Comparison of ENCODE assay signal across 8 cellular contexts in the genomic region with DNA sequence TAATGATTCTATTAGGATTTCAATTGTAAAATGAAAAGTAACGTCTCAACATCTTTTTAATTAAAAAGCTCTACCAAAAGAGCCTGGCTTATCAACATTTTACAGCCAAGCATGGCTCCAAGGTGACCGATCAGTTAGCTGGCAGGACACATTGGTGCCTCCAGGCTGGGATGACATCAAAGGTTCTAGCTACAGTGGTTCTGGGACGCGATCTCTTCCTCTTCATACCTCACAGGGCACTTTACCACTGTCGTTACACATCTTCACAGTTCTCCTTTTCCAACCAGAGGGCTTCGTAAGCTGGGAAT. TPM values are rescaled to one million over a fixed set of nuclear protein-coding genes. Genes with fewer than 3 reads are reported as not detected.
DNase-seq lines count a peak whose midpoint lies in the region; ATAC-seq and TF ChIP-seq lines count a peak whose summit lies in the region.

No MANE protein-coding gene starts in this region.

- no peaks in the 10 kb centered on the region for H3K9me3 ChIP-seq in A673 (ENCODE audit: low read depth, low read length, poor library complexity, severe bottlenecking)
- H3K9me3 ChIP-seq in stomach smooth muscle (ENCODE audit: control insufficient read depth in 2 of 2, low read length in 2 of 2), result no peaks in the 10 kb centered on the region

- CTCF ChIA-PET in A673 (lab: Charles Lee), result interaction anchor here (1.1 kb wide), 1 partner anchor 106 kb away, joined by 3 read pairs; no protein-coding TSS in a partner anchor

- peak overlapping the region; percentile 86 to 88 for H3K9ac ChIP-seq in stomach smooth muscle (ENCODE audit: low read length in 2 of 2)

- peak overlapping the region; percentile 75 for H3K27ac ChIP-seq in A673 (ENCODE audit: low read depth, low read length, poor library complexity, severe bottlenecking)
- H3K27ac ChIP-seq in stomach smooth muscle (ENCODE audit: low read length), result peak overlapping the region; percentile 75

- H3K36me3 ChIP-seq in A673 (ENCODE audit: insufficient read depth, low read length, poor library complexity, severe bottlenecking) (peaks cover 7% of the 10 kb centered on the region), stomach smooth muscle (ENCODE audit: control insufficient read depth in 2 of 2, insufficient read depth in 2 of 2, low read length in 2 of 2) (no peaks in the 10 kb centered on the region)

- DNase-seq in A673 (ENCODE audit: low spot score) (no peak), inferior parietal cortex (ENCODE audit: extremely low spot score) (peak; percentile 60), GM19238 (ENCODE audit: insufficient read length, low spot score) (no peak), NCI-H2081 treated with DMSO at 0.1 percent for 48 hours (lab: John Stamatoyannopoulos, UW) (no peak)
- no peak for DNase-seq in activated naive CD8-positive, alpha-beta T cell treated with anti-CD3 and anti-CD28 coated beads, Interleukin-2, amount 10 ng/mL, durations not matched to agents 7 days and 5 days

- H3K27ac Mint-ChIP-seq in activated naive CD8-positive, alpha-beta T cell treated with anti-CD3 and anti-CD28 coated beads, Interleukin-2, amount 10 ng/mL, durations not matched to agents 7 days and 5 days, result peak overlapping the region; percentile 97

- intact Hi-C loops in A673 (cut with micrococcal nuclease; ENCODE audit: unreplicated experiment), result loop anchor here (2.0 to 5.0 kb wide), 2 partner anchors 106 to 195 kb away; no protein-coding TSS in a partner anchor

- H3K27me3 Mint-ChIP-seq in activated naive CD8-positive, alpha-beta T cell treated with anti-CD3 and anti-CD28 coated beads, Interleukin-2, amount 10 ng/mL, durations not matched to agents 7 days and 5 days, result no peaks in the 10 kb centered on the region

- TSS peak; percentile 58 for BruUV-seq in A673 (replicated peaks; lab: Mats Ljungman, UMichigan)

- no peaks in the 10 kb centered on the region for H3K27me3 ChIP-seq in A673 (replicated peaks; ENCODE audit: insufficient read depth, low read depth, low read length, poor library complexity)
- no peaks in the 10 kb centered on the region for H3K27me3 ChIP-seq in stomach smooth muscle (ENCODE audit: control insufficient read depth in 1 of 2, insufficient read depth in 2 of 2, low read length in 2 of 2)

- POLR2A ChIA-PET in A673 (lab: Charles Lee; ENCODE audit: low non-redundant PET), result no interaction called here
- POLR2A ChIA-PET in activated naive CD8-positive, alpha-beta T cell treated with anti-CD3 and anti-CD28 coated beads, Interleukin-2, amount 10 ng/mL, durations not matched to agents 7 days and 5 days (lab: Charles Lee), result interaction anchor here (0.6 to 2.4 kb wide), 16 partner anchors 15 to 270 kb away, joined by 3 to 17 read pairs (median 4); a partner anchor contains a TSS

- ATAC-seq in GM18907 (IDR thresholded peaks at IDR 0.05; ENCODE audit: unreplicated experiment) (peak; percentile 22), HG03159 (IDR thresholded peaks at IDR 0.05; ENCODE audit: unreplicated experiment) (peak; percentile 11)
- ATAC-seq in activated naive CD8-positive, alpha-beta T cell treated with anti-CD3 and anti-CD28 coated beads, Interleukin-2, amount 10 ng/mL, durations not matched to agents 7 days and 5 days (ENCODE audit: low read depth), result peak; percentile 19

- no peaks in the 10 kb centered on the region for H3K9me3 Mint-ChIP-seq in activated naive CD8-positive, alpha-beta T cell treated with anti-CD3 and anti-CD28 coated beads, Interleukin-2, amount 10 ng/mL, durations not matched to agents 7 days and 5 days

- H3K36me3 Mint-ChIP-seq in activated naive CD8-positive, alpha-beta T cell treated with anti-CD3 and anti-CD28 coated beads, Interleukin-2, amount 10 ng/mL, durations not matched to agents 7 days and 5 days, result peaks cover 6% of the 10 kb centered on the region

- H3K4me1 ChIP-seq in A673 (ENCODE audit: insufficient read depth, low read length, poor library complexity, severe bottlenecking), result peaks cover 28% of the 10 kb centered on the region
- peaks cover 4% of the 10 kb centered on the region for H3K4me1 ChIP-seq in stomach smooth muscle (ENCODE audit: control insufficient read depth, insufficient read depth, low read length)

- TF ChIP-seq CTCF in A673 (conservative IDR thresholded peaks at IDR 0.05; ENCODE audit: low read depth, low read length), result no peak

- H3K4me1 Mint-ChIP-seq in activated naive CD8-positive, alpha-beta T cell treated with anti-CD3 and anti-CD28 coated beads, Interleukin-2, amount 10 ng/mL, durations not matched to agents 7 days and 5 days, result peaks cover 40% of the 10 kb centered on the region

- H3K4me3 Mint-ChIP-seq in activated naive CD8-positive, alpha-beta T cell treated with anti-CD3 and anti-CD28 coated beads, Interleukin-2, amount 10 ng/mL, durations not matched to agents 7 days and 5 days, result peak overlapping the region; percentile 96

- peak overlapping the region; percentile 76 for H3K4me3 ChIP-seq in A673 (ENCODE audit: low read depth, low read length, poor library complexity, severe bottlenecking)
- peak overlapping the region; percentile 94 to 97 for H3K4me3 ChIP-seq in stomach smooth muscle (ENCODE audit: low read length in 2 of 2)

RNA-seq across cellular contexts. Expression of a gene that starts 0.7 kb away (rescaled TPM):
- 48.6 and 56.0 TPM in 2 replicates for total RNA-seq in A673 (2021)
- 10 to 100 TPM; 52.0 to 55.0 TPM for total RNA-seq in activated naive CD8-positive, alpha-beta T cell treated with anti-CD3 and anti-CD28 coated beads, Interleukin-2, amount 10 ng/mL, durations not matched to agents 7 days and 5 days
